Comparison of ENCODE assay signal across 8 cellular contexts in the genomic region with DNA sequence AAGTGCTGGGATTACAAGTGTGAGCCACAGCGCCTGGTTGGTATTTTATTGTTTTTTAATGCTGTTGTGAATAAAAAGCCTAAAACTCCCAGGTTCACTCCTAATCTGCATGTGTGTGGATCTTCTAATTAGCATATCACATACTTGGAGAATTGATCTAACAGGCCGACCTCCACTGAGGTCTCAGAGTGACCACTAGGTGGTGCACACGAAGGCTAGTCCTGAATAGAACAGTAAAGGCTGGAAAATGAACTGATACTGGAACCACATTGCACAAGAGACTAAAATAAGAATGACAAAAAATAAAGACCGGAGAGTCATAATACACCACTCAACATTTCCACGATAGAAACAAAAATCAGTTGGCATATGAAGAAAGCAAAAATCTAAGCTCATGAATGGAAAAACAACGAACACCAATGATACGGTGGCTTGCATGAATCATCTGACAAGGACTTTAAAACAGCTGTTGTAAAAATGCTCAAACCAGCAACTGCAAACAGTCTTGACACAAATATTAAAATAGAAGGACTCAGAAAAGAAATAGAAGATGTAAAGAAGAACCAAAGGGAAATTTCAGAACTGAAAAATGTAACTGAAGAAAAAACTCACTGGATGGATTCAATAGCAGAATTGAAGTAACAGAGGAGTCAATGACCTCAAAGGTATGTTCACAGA. TPM values are rescaled to one million over a fixed set of nuclear protein-coding genes. Genes with fewer than 3 reads are reported as not detected.
A peak's percentile ranks its signal among the peaks of the same experiment; 100 is the strongest.
DNase-seq lines count a peak whose midpoint lies in the region; ATAC-seq and TF ChIP-seq lines count a peak whose summit lies in the region.

No MANE protein-coding gene starts in this region.

- H3K9me3 ChIP-seq in A673 (ENCODE audit: low read depth, low read length, poor library complexity, severe bottlenecking) = peaks cover 8% of the 10 kb centered on the region
- H3K9me3 ChIP-seq in colonic mucosa = no peaks in the 10 kb centered on the region
- H3K9me3 ChIP-seq in osteoblast (ENCODE audit: low read depth, low read length) = no peaks in the 10 kb centered on the region

- no peaks in the 10 kb centered on the region for H4K20me1 ChIP-seq in osteoblast (ENCODE audit: insufficient read depth, low read length)

- CTCF ChIA-PET in A673 (lab: Charles Lee) = interaction anchor here (0.6 to 1.0 kb wide), 2 partner anchors 8 to 11 kb away, joined by 3 to 7 read pairs; no protein-coding TSS in a partner anchor

- H3K27ac ChIP-seq in A673 (ENCODE audit: low read depth, low read length, poor library complexity, severe bottlenecking) (no peak overlapping the region), colonic mucosa (no peak overlapping the region), osteoblast (ENCODE audit: low read depth, low read length) (no peak overlapping the region)

- POLR2A ChIA-PET in A673 (lab: Charles Lee; ENCODE audit: low non-redundant PET) = no interaction called here

- H3K4me2 ChIP-seq in osteoblast (ENCODE audit: insufficient read depth, low read length) = no peak overlapping the region

- DNase-seq in A673 (ENCODE audit: low spot score) (peak; percentile 67), RKO (ENCODE audit: low spot score) (peak; percentile 53), colonic mucosa (peak; percentile 57), osteoblast (ENCODE audit: insufficient read length, low spot score, missing footprints) (peak; percentile 90)
- DNase-seq in effector CD4-positive, alpha-beta T cell = no peak

- ATAC-seq in GM19463 (IDR thresholded peaks at IDR 0.05; ENCODE audit: unreplicated experiment) = no peak
- ATAC-seq in HG03139 (IDR thresholded peaks at IDR 0.05; ENCODE audit: unreplicated experiment) = no peak

- BruUV-seq in A673 (replicated peaks; lab: Mats Ljungman, UMichigan) = no TSS peak

- H2AFZ ChIP-seq in osteoblast (ENCODE audit: low read length) = no peak overlapping the region

- no peak overlapping the region for H3K4me3 ChIP-seq in A673 (ENCODE audit: low read depth, low read length, poor library complexity, severe bottlenecking)
- H3K4me3 ChIP-seq in colonic mucosa = no peak overlapping the region
- no peak overlapping the region for H3K4me3 ChIP-seq in osteoblast (ENCODE audit: insufficient read depth, low read length)

- peak; percentile 58 for TF ChIP-seq CTCF in A673 (conservative IDR thresholded peaks at IDR 0.05; ENCODE audit: low read depth, low read length)
- peak; percentile 69 for TF ChIP-seq CTCF in GM12872 (IDR thresholded peaks at IDR 0.05; ENCODE audit: insufficient read depth, low read depth, low read length)
- TF ChIP-seq CTCF in colonic mucosa (IDR thresholded peaks at IDR 0.05) = peak; percentile 60
- peak; percentile 61 for TF ChIP-seq CTCF in osteoblast (IDR thresholded peaks at IDR 0.05; ENCODE audit: extremely low read depth, low read depth, low read length)

- no peaks in the 10 kb centered on the region for H3K36me3 ChIP-seq in A673 (ENCODE audit: insufficient read depth, low read length, poor library complexity, severe bottlenecking)
- H3K36me3 ChIP-seq in colonic mucosa = no peaks in the 10 kb centered on the region
- H3K36me3 ChIP-seq in osteoblast (ENCODE audit: insufficient read depth, low read length) = no peaks in the 10 kb centered on the region

- H3K4me1 ChIP-seq in A673 (ENCODE audit: insufficient read depth, low read length, poor library complexity, severe bottlenecking) (peaks cover 9% of the 10 kb centered on the region), colonic mucosa (peaks cover 7% of the 10 kb centered on the region), osteoblast (ENCODE audit: insufficient read depth, low read length) (peaks cover 4% of the 10 kb centered on the region)

- H3K27me3 ChIP-seq in A673 (replicated peaks; ENCODE audit: insufficient read depth, low read depth, low read length, poor library complexity) (peaks cover 18% of the 10 kb centered on the region), colonic mucosa (peaks cover 16% of the 10 kb centered on the region), osteoblast (ENCODE audit: insufficient read depth, low read length) (peaks cover 18% of the 10 kb centered on the region)

- no peaks in the 10 kb centered on the region for H3K79me2 ChIP-seq in osteoblast (ENCODE audit: insufficient read depth, low read length)

- no peak overlapping the region for H3K9ac ChIP-seq in colonic mucosa (ENCODE audit: low read depth in 2 of 2, low read length in 2 of 2)

- intact Hi-C loops in A673 (cut with micrococcal nuclease; ENCODE audit: unreplicated experiment) = loop anchor here (5.0 kb wide), 1 partner anchor 47 kb away; no protein-coding TSS in a partner anchor
- intact Hi-C loops in colonic mucosa (cut with DNase I) = loop anchor here (5.0 kb wide), 1 partner anchor 53 kb away; no protein-coding TSS in a partner anchor

RNA-seq across cellular contexts. Expression of a gene that starts 19.2 kb away (rescaled TPM):
- 70.9 and 71.3 TPM in 2 replicates for total RNA-seq in A673 (2021)
- total RNA-seq in colonic mucosa = 10 to 100 TPM; 65.6 to 74.4 TPM
- total RNA-seq in osteoblast = 14.4 and 19.9 TPM in 2 replicates

RNA-seq across cellular contexts. Expression of a gene that starts 32.8 kb away (rescaled TPM):
- total RNA-seq in A673 (2021) (not detected in 2 replicates), colonic mucosa (under 1 TPM; 0.11 to 0.22 TPM), osteoblast (not detected in 2 replicates)
